Comparison of ENCODE assay signal across 8 cellular contexts in the genomic region with DNA sequence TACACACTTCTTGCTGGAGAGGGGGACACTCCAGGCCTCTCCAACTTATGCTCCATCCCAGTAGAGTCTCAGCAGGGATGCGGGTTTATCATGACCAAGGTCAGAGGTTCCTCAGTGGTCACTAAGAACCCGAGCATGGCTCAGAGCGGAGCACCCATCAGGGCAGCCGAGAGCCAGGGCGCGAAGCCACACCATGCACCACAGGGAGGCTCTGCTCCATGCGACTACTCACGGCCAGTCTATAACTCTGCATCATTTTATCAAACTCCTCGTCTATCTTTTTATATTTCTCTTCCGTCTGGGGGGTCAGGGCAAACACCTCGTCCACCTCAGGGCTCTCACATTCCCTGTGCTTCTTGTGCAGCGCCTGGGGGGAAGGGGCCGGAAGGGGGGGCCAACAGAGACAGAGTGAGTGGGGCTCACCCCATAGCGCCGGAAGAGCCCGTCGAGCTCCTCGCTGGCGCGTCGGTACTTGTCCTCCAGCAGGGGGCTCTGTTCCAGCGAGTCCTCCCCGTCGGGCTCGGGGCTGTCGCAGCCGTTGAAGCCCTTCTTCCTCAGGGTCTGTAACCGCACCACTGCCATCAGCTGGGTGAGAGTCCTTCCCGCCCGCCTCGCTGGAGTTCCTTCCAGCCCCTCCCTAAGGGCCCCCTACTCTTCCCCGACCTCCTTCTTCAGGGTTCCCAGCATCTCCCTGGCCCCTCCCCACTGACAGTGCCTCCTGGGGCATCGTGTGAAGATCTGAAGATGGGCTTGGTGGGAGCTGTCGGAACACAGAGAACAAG. TPM values are rescaled to one million over a fixed set of nuclear protein-coding genes. Genes with fewer than 3 reads are reported as not detected.
DNase-seq lines count a peak whose midpoint lies in the region; ATAC-seq and TF ChIP-seq lines count a peak whose summit lies in the region.

No MANE protein-coding gene starts in this region.

- H3K27ac Mint-ChIP-seq in endodermal cell (peak overlapping the region; percentile 10), nephron (no peak overlapping the region)

- ATAC-seq in GM18505 (IDR thresholded peaks at IDR 0.05; ENCODE audit: unreplicated experiment): peak; percentile 50

- peaks cover 46% of the 10 kb centered on the region for H3K36me3 Mint-ChIP-seq in endodermal cell (ENCODE audit: low read depth)
- peaks cover 60% of the 10 kb centered on the region for H3K36me3 Mint-ChIP-seq in nephron (ENCODE audit: low read depth)

- H3K9me3 ChIP-seq in endodermal cell (ENCODE audit: control insufficient read depth, low read length): no peaks in the 10 kb centered on the region
- no peaks in the 10 kb centered on the region for H3K9me3 ChIP-seq in stomach smooth muscle (ENCODE audit: control insufficient read depth in 2 of 2, low read length in 2 of 2)

- no peaks in the 10 kb centered on the region for H3K9me3 Mint-ChIP-seq in endodermal cell
- H3K9me3 Mint-ChIP-seq in nephron: no peaks in the 10 kb centered on the region

- H3K4me1 ChIP-seq in endodermal cell (ENCODE audit: control insufficient read depth, insufficient read depth, low read length): peaks cover 2% of the 10 kb centered on the region
- H3K4me1 ChIP-seq in stomach smooth muscle (ENCODE audit: control insufficient read depth, insufficient read depth, low read length): peaks cover 89% of the 10 kb centered on the region

- H3K27me3 ChIP-seq in endodermal cell (ENCODE audit: control insufficient read depth, insufficient read depth, low read length, poor library complexity, severe bottlenecking) (no peaks in the 10 kb centered on the region), stomach smooth muscle (ENCODE audit: control insufficient read depth in 1 of 2, insufficient read depth in 2 of 2, low read length in 2 of 2) (no peaks in the 10 kb centered on the region)

- TF ChIP-seq POLR2A in GM18505 (IDR thresholded peaks at IDR 0.05; ENCODE audit: borderline replicate concordance, extremely low read depth, insufficient read depth, insufficient read length) (no peak), NB4 (IDR thresholded peaks at IDR 0.05; ENCODE audit: extremely low read depth, insufficient read length) (no peak)

- H3K4me3 Mint-ChIP-seq in endodermal cell: no peak overlapping the region
- no peak overlapping the region for H3K4me3 Mint-ChIP-seq in nephron

- no peaks in the 10 kb centered on the region for H3K27me3 Mint-ChIP-seq in endodermal cell (ENCODE audit: insufficient read depth)
- peaks cover 4% of the 10 kb centered on the region for H3K27me3 Mint-ChIP-seq in nephron (ENCODE audit: low read depth)

- no peak overlapping the region for H3K9ac ChIP-seq in endodermal cell (ENCODE audit: extremely low read depth, low read length, poor library complexity, severe bottlenecking)
- H3K9ac ChIP-seq in stomach smooth muscle (ENCODE audit: low read length in 2 of 2): no peak overlapping the region

- H3K4me3 ChIP-seq in NB4 (ENCODE audit: low read depth, low read length) (no peak overlapping the region), endodermal cell (ENCODE audit: low read length) (no peak overlapping the region), stomach smooth muscle (ENCODE audit: low read length in 2 of 2) (no peak overlapping the region)

- TF ChIP-seq CTCF in NB4 (IDR thresholded peaks at IDR 0.05; ENCODE audit: low read depth, low read length): peak; percentile 45
- TF ChIP-seq CTCF in endodermal cell (conservative IDR thresholded peaks at IDR 0.05): peak; percentile 87
- peak; percentile 50 to 65 (median 57) for TF ChIP-seq CTCF in nephron (IDR thresholded peaks at IDR 0.05; ENCODE audit: unreplicated experiment in 3 of 3)

- DNase-seq in NB4 (ENCODE audit: low read depth) (peak; percentile 69), endodermal cell (peak; percentile 93), NCI-H2107 (lab: John Stamatoyannopoulos, UW) (no peak), NCI-H446 (lab: John Stamatoyannopoulos, UW) (no peak)
- peak; percentile 56 to 68 for DNase-seq in activated CD8-positive, alpha-beta memory T cell treated with anti-CD3 and anti-CD28 coated beads for 4 hours (ENCODE audit: low read depth in 2 of 2)

- no peak overlapping the region for H3K27ac ChIP-seq in endodermal cell (ENCODE audit: low read depth, low read length)
- H3K27ac ChIP-seq in stomach smooth muscle (ENCODE audit: low read length): peak overlapping the region; percentile 58

- peaks cover 29% of the 10 kb centered on the region for H3K36me3 ChIP-seq in endodermal cell (ENCODE audit: control insufficient read depth, insufficient read depth, low read length)
- H3K36me3 ChIP-seq in stomach smooth muscle (ENCODE audit: control insufficient read depth in 2 of 2, insufficient read depth in 2 of 2, low read length in 2 of 2): peaks cover 56 to 72% of the 10 kb centered on the region in 2 donors

- 51 to 56% methylated on average over 20 to 34 of the region's 34 CpGs for WGBS in endodermal cell (ENCODE audit: insufficient coverage in 1 of 2, insufficient read length in 1 of 2), 2 experiments

- H3K4me1 Mint-ChIP-seq in endodermal cell (peaks cover 10% of the 10 kb centered on the region), nephron (peaks cover 34% of the 10 kb centered on the region)

RNA-seq across cellular contexts. Expression of a gene that starts 20.0 kb away (rescaled TPM):
- total RNA-seq in endodermal cell: 10 to 100 TPM; 10.5 to 12.8 TPM
- polyA plus RNA-seq in endodermal cell (2013, experiment 1 of 2): 11.5 TPM
- 11.3 TPM for polyA plus RNA-seq in endodermal cell (2013, experiment 2 of 2)

Comparison
In these comparisons a context has a peak if more than half of its experiments do, and no peak if none do; other contexts are left out.
1. DNase-seq: peak in NB4 (single experiment), activated CD8-positive, alpha-beta memory T cell treated with anti-CD3 and anti-CD28 coated beads for 4 hours (2 of 2) and endodermal cell (single experiment); none in NCI-H2107 (single experiment) and NCI-H446 (0 of 2).
2. Peak in every context shown above with its lines, with median percentiles within 50 percentile points of each other: CTCF ChIP-seq.